ENCODE assay signal across 10 cellular contexts in genomic region chr20:49711331-49711987, GRCh38. TPM values are rescaled to one million over a fixed set of nuclear protein-coding genes. Genes with fewer than 3 reads are reported as not detected.
DNase-seq lines count a peak whose midpoint lies in the region; ATAC-seq and TF ChIP-seq lines count a peak whose summit lies in the region.
"Had no signal": no experiment of that assay in that cellular context is flagged by ENCODE, and none has a peak within 500 bp of the region (broad histone marks: within the 10 kb centered on the region; RNA-seq: fewer than 3 reads in every experiment).

No MANE protein-coding gene starts in this region.

- H3K4me3 ChIP-seq in left lung, result peak overlapping the region in 1 of 2 donors; percentile 97
- no peak overlapping the region for H3K4me3 ChIP-seq in thyroid gland (replicated peaks in 1 of 3)

- intact Hi-C loops in left lung (cut with DNase I), result no loop called here
- intact Hi-C loops in thyroid gland (cut with DNase I), result loop anchor here (5.0 to 10.0 kb wide), 2 partner anchors 87 to 111 kb away; no protein-coding TSS in a partner anchor

- no peaks in the 10 kb centered on the region for H3K9me3 Mint-ChIP-seq in activated T-cell treated with anti-CD3 and anti-CD28 coated beads, Interleukin-2, amount 50 U/mL, for 4 hours
- no peaks in the 10 kb centered on the region for H3K9me3 Mint-ChIP-seq in activated naive CD8-positive, alpha-beta T cell treated with anti-CD3 and anti-CD28 coated beads, Interleukin-2, amount 50 U/mL, for 24 hours
- H3K9me3 Mint-ChIP-seq: memory B cell had no signal

- no peak for TF ChIP-seq POLR2A in thyroid gland (IDR thresholded peaks at IDR 0.05)

- no peak for ATAC-seq in activated T-cell treated with anti-CD3 and anti-CD28 coated beads, Interleukin-2, amount 50 U/mL, for 4 hours
- no peak for ATAC-seq in activated naive CD8-positive, alpha-beta T cell treated with anti-CD3 and anti-CD28 coated beads, Interleukin-2, amount 50 U/mL, for 24 hours
- ATAC-seq in left lung, result no peak

- no peak for TF ChIP-seq CTCF in left lung (IDR thresholded peaks at IDR 0.05)
- TF ChIP-seq CTCF in thyroid gland (IDR thresholded peaks at IDR 0.05), result no peak

- H3K36me3 Mint-ChIP-seq in activated T-cell treated with anti-CD3 and anti-CD28 coated beads, Interleukin-2, amount 50 U/mL, for 4 hours (ENCODE audit: insufficient read depth), result no peaks in the 10 kb centered on the region
- H3K36me3 Mint-ChIP-seq in activated naive CD8-positive, alpha-beta T cell treated with anti-CD3 and anti-CD28 coated beads, Interleukin-2, amount 50 U/mL, for 24 hours (ENCODE audit: low read depth), result peaks cover 12% of the 10 kb centered on the region
- H3K36me3 Mint-ChIP-seq: memory B cell had no signal

- H3K4me3 Mint-ChIP-seq in activated T-cell treated with anti-CD3 and anti-CD28 coated beads, Interleukin-2, amount 50 U/mL, for 4 hours, result peak overlapping the region; percentile 88
- peak overlapping the region; percentile 88 for H3K4me3 Mint-ChIP-seq in activated naive CD8-positive, alpha-beta T cell treated with anti-CD3 and anti-CD28 coated beads, Interleukin-2, amount 50 U/mL, for 24 hours

- H3K4me1 ChIP-seq in left lung (peaks cover 28 to 71% of the 10 kb centered on the region in 2 donors), thyroid gland (peaks cover 20 to 22% of the 10 kb centered on the region in 2 donors)

- H3K27ac Mint-ChIP-seq in activated naive CD8-positive, alpha-beta T cell treated with anti-CD3 and anti-CD28 coated beads, Interleukin-2, amount 50 U/mL, for 24 hours, result no peak overlapping the region

- no peaks in the 10 kb centered on the region for H3K36me3 ChIP-seq in left lung
- no peaks in the 10 kb centered on the region for H3K36me3 ChIP-seq in thyroid gland

- 72 to 84% methylated on average over 3 of the region's 3 CpGs for WGBS in thyroid gland, 2 donors

- H3K27ac ChIP-seq in left lung (peak overlapping the region; percentile 89 to 98), thyroid gland (peak overlapping the region in 2 of 3 donors; percentile 17 to 82)

- H3K27me3 ChIP-seq in left lung, result no peaks in the 10 kb centered on the region
- no peaks in the 10 kb centered on the region for H3K27me3 ChIP-seq in thyroid gland

- H3K9me3 ChIP-seq in left lung (no peaks in the 10 kb centered on the region), thyroid gland (no peaks in the 10 kb centered on the region)

- no peaks in the 10 kb centered on the region for H3K27me3 Mint-ChIP-seq in activated T-cell treated with anti-CD3 and anti-CD28 coated beads, Interleukin-2, amount 50 U/mL, for 4 hours (ENCODE audit: low read depth)
- H3K27me3 Mint-ChIP-seq in activated naive CD8-positive, alpha-beta T cell treated with anti-CD3 and anti-CD28 coated beads, Interleukin-2, amount 50 U/mL, for 24 hours, result no peaks in the 10 kb centered on the region
- H3K27me3 Mint-ChIP-seq: memory B cell had no signal

- DNase-seq in activated T-cell treated with anti-CD3 and anti-CD28 coated beads, Interleukin-2, amount 50 U/mL, for 4 hours, result no peak
- DNase-seq in activated T-cell treated with anti-CD3 and anti-CD28 coated beads for 4 hours (no peak), left lung (no peak), thyroid gland (no peak), NK-92 (lab: John Stamatoyannopoulos, UW; ENCODE audit: unreplicated experiment) (no peak), NCI-H748 (lab: John Stamatoyannopoulos, UW; ENCODE audit: unreplicated experiment) (no peak)
- no peak for DNase-seq in activated naive CD8-positive, alpha-beta T cell treated with anti-CD3 and anti-CD28 coated beads, Interleukin-2, amount 50 U/mL, for 24 hours
- DNase-seq in effector CD4-positive, alpha-beta T cell, result no peak
- DNase-seq: GOT3 had no signal

- peaks cover 57% of the 10 kb centered on the region for H3K4me1 Mint-ChIP-seq in activated T-cell treated with anti-CD3 and anti-CD28 coated beads, Interleukin-2, amount 50 U/mL, for 4 hours (ENCODE audit: low read depth)
- H3K4me1 Mint-ChIP-seq in activated naive CD8-positive, alpha-beta T cell treated with anti-CD3 and anti-CD28 coated beads, Interleukin-2, amount 50 U/mL, for 24 hours, result peaks cover 59% of the 10 kb centered on the region

RNA-seq across cellular contexts. Expression of gene B4GALT5, which starts 2.2 kb away (rescaled TPM):
- total RNA-seq in activated T-cell treated with anti-CD3 and anti-CD28 coated beads, Interleukin-2, amount 50 U/mL, for 4 hours, result 10 to 100 TPM; 41.6 to 51.9 (median 44.5) TPM
- total RNA-seq in left lung, result 10 to 100 TPM; 38.4 to 51.0 TPM
- total RNA-seq in thyroid gland, result 10 to 100 TPM; 11.5 to 22.2 (median 17.6) TPM
